16 cellular contexts compared by ENCODE assay signal in genomic region chr3:124758851-124759635, GRCh38.
"Had no signal": no experiment of that assay in that cellular context is flagged by ENCODE, and none has a peak within 500 bp of the region (broad histone marks: within the 10 kb centered on the region; RNA-seq: fewer than 3 reads in every experiment).

No MANE protein-coding gene starts in this region.

- ATAC-seq: activated CD4-positive, CD25-positive, alpha-beta regulatory T cell treated with anti-CD3 and anti-CD28 coated beads, Interleukin-2, amount 50 U/mL, for 24 hours; gastroesophageal sphincter; left lung had no signal

- H3K9me3 Mint-ChIP-seq: dendritic cell treated with granulocyte-macrophage colony-stimulating factor and Interleukin-4, amounts not matched to agents 40 ng/mL and 50 ng/mL, for 4 days; nephron progenitor cell had no signal

- H3K27ac Mint-ChIP-seq: dendritic cell treated with granulocyte-macrophage colony-stimulating factor and Interleukin-4, amounts not matched to agents 40 ng/mL and 50 ng/mL, for 4 days; nephron progenitor cell had no signal

- H3K27ac ChIP-seq: esophagus muscularis mucosa, gastroesophageal sphincter, heart right ventricle, left lung had no signal

- H3K27me3 ChIP-seq: esophagus muscularis mucosa, gastroesophageal sphincter, heart right ventricle, left lung, stomach had no signal

- H3K4me3 ChIP-seq: esophagus muscularis mucosa, gastroesophageal sphincter, heart right ventricle, left lung, stomach had no signal

- H3K4me3 Mint-ChIP-seq: dendritic cell treated with granulocyte-macrophage colony-stimulating factor and Interleukin-4, amounts not matched to agents 40 ng/mL and 50 ng/mL, for 4 days; nephron progenitor cell had no signal

- DNase-seq: activated naive CD4-positive, alpha-beta T cell; effector CD8-positive, alpha-beta T cell; heart right ventricle; left lung; midbrain; nephron progenitor cell; occipital lobe; stimulated activated CD4-positive, alpha-beta T cell treated with anti-CD3 and anti-CD28 coated beads, Interleukin-12 subunit alpha, Interleukin-12 subunit beta, amount 100 ng/mL, for 4 hours; stimulated activated CD4-positive, alpha-beta T cell treated with anti-CD3 and anti-CD28 coated beads, Interleukin-1b, Interleukin-23, amount 100 ng/mL, for 48 hours; stomach; T1000; trophoblast cell had no signal

- H3K9me3 ChIP-seq: esophagus muscularis mucosa, gastroesophageal sphincter, heart right ventricle, left lung, stomach had no signal
